20 cellular contexts compared by ENCODE assay signal in the genomic region with DNA sequence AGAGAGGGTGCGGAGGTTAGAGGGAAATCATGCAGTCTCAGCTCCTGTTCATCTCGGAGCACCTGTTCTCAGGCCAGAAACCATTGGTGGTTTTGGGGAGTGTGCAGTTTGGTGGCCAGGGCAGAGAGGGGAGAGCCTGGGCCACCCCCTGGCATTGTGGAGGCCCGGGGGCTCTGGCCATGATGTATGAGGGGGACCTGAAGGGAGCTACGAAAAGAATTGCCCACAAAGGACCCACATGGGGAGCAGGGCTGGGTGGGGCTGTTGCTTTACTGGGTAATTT.
DNase-seq lines count a peak whose midpoint lies in the region; ATAC-seq, FAIRE-seq and TF ChIP-seq lines count a peak whose summit lies in the region.
"Had no signal": no experiment of that assay in that cellular context is flagged by ENCODE, and none has a peak within 500 bp of the region (broad histone marks: within the 10 kb centered on the region; RNA-seq: fewer than 3 reads in every experiment).

No MANE protein-coding gene starts in this region.

- H3K4me1 Mint-ChIP-seq in CD4-positive, CD25-positive, alpha-beta regulatory T cell: peaks cover 8 to 21% (median 14%) of the 10 kb centered on the region in 4 donors
- peaks cover 22% of the 10 kb centered on the region for H3K4me1 Mint-ChIP-seq in activated naive CD8-positive, alpha-beta T cell treated with anti-CD3 and anti-CD28 coated beads for 36 hours

- DNase-seq in A549 (ENCODE audit: low read depth in 1 of 2, low spot score in 1 of 2) (no peak), NCI-H1930 (lab: John Stamatoyannopoulos, UW) (no peak), NOMO-1 (lab: John Stamatoyannopoulos, UW; ENCODE audit: unreplicated experiment in 2 of 2) (no peak), NCI-H748 treated with DMSO at 0.1 percent for 48 hours (lab: John Stamatoyannopoulos, UW) (no peak)
- DNase-seq in CD4-positive, CD25-positive, alpha-beta regulatory T cell: no peak
- no peak for DNase-seq in activated naive CD8-positive, alpha-beta T cell treated with anti-CD3 and anti-CD28 coated beads for 36 hours
- DNase-seq: activated CD8-positive, alpha-beta memory T cell treated with anti-CD3 and anti-CD28 coated beads for 24 hours; anterior cingulate cortex; GM23248; midbrain; NCI-H2029; NCI-H446 treated with DMSO at 0.1 percent for 48 hours had no signal

- TF ChIP-seq CTCF in A549 (IDR thresholded peaks at IDR 0.05) (no peak), neutrophil (IDR thresholded peaks at IDR 0.05) (no peak)

- no peak for TF ChIP-seq RAD21 in A549 (conservative IDR thresholded peaks at IDR 0.05 in 1 of 2, IDR thresholded peaks at IDR 0.05 in 1 of 2)

- H3K36me3 Mint-ChIP-seq in CD4-positive, CD25-positive, alpha-beta regulatory T cell: peaks cover 51% of the 10 kb centered on the region
- peaks cover 25% of the 10 kb centered on the region for H3K36me3 Mint-ChIP-seq in activated naive CD8-positive, alpha-beta T cell treated with anti-CD3 and anti-CD28 coated beads for 36 hours

- H3K27ac Mint-ChIP-seq in CD4-positive, CD25-positive, alpha-beta regulatory T cell: peak overlapping the region in 2 of 3 donors; percentile 5 to 77
- peak overlapping the region; percentile 62 for H3K27ac Mint-ChIP-seq in activated naive CD8-positive, alpha-beta T cell treated with anti-CD3 and anti-CD28 coated beads for 36 hours

- H3K9me3 Mint-ChIP-seq in CD4-positive, CD25-positive, alpha-beta regulatory T cell: no peaks in the 10 kb centered on the region
- H3K9me3 Mint-ChIP-seq in activated naive CD8-positive, alpha-beta T cell treated with anti-CD3 and anti-CD28 coated beads for 36 hours: no peaks in the 10 kb centered on the region

- no peaks in the 10 kb centered on the region for H3K27me3 ChIP-seq in CD4-positive, CD25-positive, alpha-beta regulatory T cell (ENCODE audit: control insufficient read depth, insufficient read depth, low read length)
- no peaks in the 10 kb centered on the region for H3K27me3 ChIP-seq in neutrophil
- H3K27me3 ChIP-seq: right atrium auricular region, tibial nerve had no signal

- H3K36me3 ChIP-seq in CD4-positive, CD25-positive, alpha-beta regulatory T cell (ENCODE audit: control insufficient read depth, insufficient read depth, low read length): peaks cover 75% of the 10 kb centered on the region
- H3K36me3 ChIP-seq in neutrophil: peaks cover 98% of the 10 kb centered on the region

- TF ChIP-seq POLR2A in A549 (IDR thresholded peaks at IDR 0.05; ENCODE audit: low read length): no peak

- no peak for ATAC-seq in A549
- ATAC-seq in CD4-positive, CD25-positive, alpha-beta regulatory T cell (ENCODE audit: low read depth in 2 of 2): no peak
- no peak for ATAC-seq in HG03025 (IDR thresholded peaks at IDR 0.05; ENCODE audit: low FRiP score, unreplicated experiment)
- ATAC-seq: esophagus mucosa, left colon had no signal

- no peak overlapping the region for H3K4me3 Mint-ChIP-seq in CD4-positive, CD25-positive, alpha-beta regulatory T cell
- H3K4me3 Mint-ChIP-seq in activated naive CD8-positive, alpha-beta T cell treated with anti-CD3 and anti-CD28 coated beads for 36 hours: no peak overlapping the region

- H3K4me2 ChIP-seq in A549: no peak overlapping the region
- H3K4me2 ChIP-seq: KMS-11 had no signal

- H3K27me3 Mint-ChIP-seq in CD4-positive, CD25-positive, alpha-beta regulatory T cell: peaks cover 5% of the 10 kb centered on the region
- H3K27me3 Mint-ChIP-seq in activated naive CD8-positive, alpha-beta T cell treated with anti-CD3 and anti-CD28 coated beads for 36 hours: no peaks in the 10 kb centered on the region

- POLR2A ChIA-PET in A549 (lab: Yijun Ruan, JAX): no interaction called here

- no peak for TF ChIP-seq EP300 in A549 (IDR thresholded peaks at IDR 0.05)

- H3K4me3 ChIP-seq in A549 (no peak overlapping the region), neutrophil (ENCODE audit: low read depth in 1 of 2, low read length in 1 of 2) (no peak overlapping the region)
- no peak overlapping the region for H3K4me3 ChIP-seq in CD4-positive, CD25-positive, alpha-beta regulatory T cell (ENCODE audit: low read depth, low read length)
- H3K4me3 ChIP-seq: GM23248, right atrium auricular region, tibial nerve had no signal

- no peak for FAIRE-seq in A549 (lab: Jason Lieb, UNC)
- FAIRE-seq: GM18507 had no signal

- H3K4me1 ChIP-seq in A549 (peaks cover 47% of the 10 kb centered on the region), neutrophil (ENCODE audit: control insufficient read depth in 1 of 2, insufficient read depth in 1 of 2, low read depth in 1 of 2, low read length in 1 of 2) (no peaks in the 10 kb centered on the region)
- peaks cover 7% of the 10 kb centered on the region for H3K4me1 ChIP-seq in CD4-positive, CD25-positive, alpha-beta regulatory T cell (ENCODE audit: control insufficient read depth, insufficient read depth, low read length, poor library complexity, severe bottlenecking)
- H3K4me1 ChIP-seq: tibial nerve had no signal

- H3K9me3 ChIP-seq in A549 (no peaks in the 10 kb centered on the region), neutrophil (no peaks in the 10 kb centered on the region)
- H3K9me3 ChIP-seq in CD4-positive, CD25-positive, alpha-beta regulatory T cell (ENCODE audit: control insufficient read depth in 2 of 2, low read length in 2 of 2): no peaks in the 10 kb centered on the region
- H3K9me3 ChIP-seq: right atrium auricular region, tibial nerve had no signal

- CTCF ChIA-PET in A549 (lab: Yijun Ruan, JAX): interaction anchor here (1.0 to 20.8 kb wide), 4 partner anchors 19 to 390 kb away, joined by 3 to 356 read pairs (median 124); no protein-coding TSS in a partner anchor

- whole genome bisulfite sequencing in A549 (ENCODE audit: missing lambda C conversion rate): 86% methylated on average over 4 of the region's 4 CpGs

- H3K27ac ChIP-seq in A549: peak overlapping the region; percentile 47 to 94
- no peak overlapping the region for H3K27ac ChIP-seq in CD4-positive, CD25-positive, alpha-beta regulatory T cell (ENCODE audit: insufficient read depth, low read length, poor library complexity, severe bottlenecking)
- H3K27ac ChIP-seq in neutrophil: peak overlapping the region; percentile 18
- H3K27ac ChIP-seq: GM23248, KMS-11, right atrium auricular region, tibial nerve had no signal

TF ChIP-seq in A549, 52 proteins besides CTCF, POLR2A, EP300 and RAD21:
- TF ChIP-seq ZNF302 (CRISPR knock-in tag; IDR thresholded peaks at IDR 0.05) (no peak), CHD4 (IDR thresholded peaks at IDR 0.05; ENCODE audit: borderline replicate concordance) (no peak), ESRRA (IDR thresholded peaks at IDR 0.05; ENCODE audit: borderline replicate concordance, low read length) (no peak), TFCP2L1 (CRISPR knock-in tag; IDR thresholded peaks at IDR 0.05) (no peak)
